Comparison of ENCODE assay signal across 13 cellular contexts in genomic region chr7:29977926-29978652, GRCh38. TPM values are rescaled to one million over a fixed set of nuclear protein-coding genes. Genes with fewer than 3 reads are reported as not detected.
DNase-seq lines count a peak whose midpoint lies in the region; ATAC-seq and TF ChIP-seq lines count a peak whose summit lies in the region.
"Had no signal": no experiment of that assay in that cellular context is flagged by ENCODE, and none has a peak within 500 bp of the region (broad histone marks: within the 10 kb centered on the region; RNA-seq: fewer than 3 reads in every experiment).

No MANE protein-coding gene starts in this region.

- H3K27ac Mint-ChIP-seq in activated CD4-positive, alpha-beta T cell treated with anti-CD3 and anti-CD28 coated beads for 36 hours: no peak overlapping the region
- H3K27ac Mint-ChIP-seq: activated naive CD4-positive, alpha-beta T cell treated with anti-CD3 and anti-CD28 coated beads, Interleukin-2, amount 10 ng/mL, durations not matched to agents 7 days and 5 days had no signal

- ATAC-seq in activated CD4-positive, alpha-beta T cell treated with anti-CD3 and anti-CD28 coated beads for 36 hours: peak; percentile 47
- no peak for ATAC-seq in right cardiac atrium
- ATAC-seq: naive thymus-derived CD4-positive, alpha-beta T cell; upper lobe of right lung had no signal

- H3K9me3 ChIP-seq in thymus (ENCODE audit: control insufficient read depth) (no peaks in the 10 kb centered on the region), right cardiac atrium (ENCODE audit: control insufficient read depth, low read length) (no peaks in the 10 kb centered on the region)
- H3K9me3 ChIP-seq: upper lobe of right lung had no signal

- H3K27me3 ChIP-seq in thymus (ENCODE audit: control insufficient read depth, insufficient read depth) (no peaks in the 10 kb centered on the region), right cardiac atrium (ENCODE audit: control insufficient read depth, insufficient read depth) (no peaks in the 10 kb centered on the region)
- H3K27me3 ChIP-seq: upper lobe of right lung had no signal

- no peak overlapping the region for H3K4me3 ChIP-seq in thymus (ENCODE audit: low read length)
- no peak overlapping the region for H3K4me3 ChIP-seq in right cardiac atrium (ENCODE audit: low read length)
- H3K4me3 ChIP-seq: upper lobe of right lung had no signal

- intact Hi-C loops in activated CD4-positive, alpha-beta T cell treated with anti-CD3 and anti-CD28 coated beads for 36 hours (cut with DNase I, micrococcal nuclease): no loop called here
- intact Hi-C loops in right cardiac atrium (cut with DNase I): no loop called here

- no peaks in the 10 kb centered on the region for H3K9me3 Mint-ChIP-seq in activated CD4-positive, alpha-beta T cell treated with anti-CD3 and anti-CD28 coated beads for 36 hours (ENCODE audit: low read depth)
- H3K9me3 Mint-ChIP-seq: activated naive CD4-positive, alpha-beta T cell treated with anti-CD3 and anti-CD28 coated beads, Interleukin-2, amount 10 ng/mL, durations not matched to agents 7 days and 5 days; naive thymus-derived CD4-positive, alpha-beta T cell had no signal

- no peaks in the 10 kb centered on the region for H3K36me3 Mint-ChIP-seq in activated CD4-positive, alpha-beta T cell treated with anti-CD3 and anti-CD28 coated beads for 36 hours (ENCODE audit: low read depth)
- H3K36me3 Mint-ChIP-seq: activated naive CD4-positive, alpha-beta T cell treated with anti-CD3 and anti-CD28 coated beads, Interleukin-2, amount 10 ng/mL, durations not matched to agents 7 days and 5 days; naive thymus-derived CD4-positive, alpha-beta T cell had no signal

- H3K4me3 Mint-ChIP-seq in activated CD4-positive, alpha-beta T cell treated with anti-CD3 and anti-CD28 coated beads for 36 hours: no peak overlapping the region
- H3K4me3 Mint-ChIP-seq: activated naive CD4-positive, alpha-beta T cell treated with anti-CD3 and anti-CD28 coated beads, Interleukin-2, amount 10 ng/mL, durations not matched to agents 7 days and 5 days; naive thymus-derived CD4-positive, alpha-beta T cell had no signal

- H3K4me1 ChIP-seq in thymus (ENCODE audit: control insufficient read depth, insufficient read depth, low read length) (peaks cover 18% of the 10 kb centered on the region), right cardiac atrium (ENCODE audit: control insufficient read depth, insufficient read depth, low read length) (no peaks in the 10 kb centered on the region)
- H3K4me1 ChIP-seq: upper lobe of right lung had no signal

- TF ChIP-seq POLR2A in erythroblast (IDR thresholded peaks at IDR 0.05; ENCODE audit: low read length): no peak

- H3K27ac ChIP-seq in thymus (ENCODE audit: low read depth) (peak overlapping the region; percentile 49), right cardiac atrium (ENCODE audit: low read length) (no peak overlapping the region)
- H3K27ac ChIP-seq: upper lobe of right lung had no signal

- H3K36me3 ChIP-seq in thymus (ENCODE audit: control insufficient read depth, insufficient read depth): no peaks in the 10 kb centered on the region
- H3K36me3 ChIP-seq: upper lobe of right lung had no signal

- CTCF ChIA-PET in activated CD4-positive, alpha-beta T cell treated with anti-CD3 and anti-CD28 coated beads for 36 hours (lab: Charles Lee): interaction anchor here (0.7 to 1.4 kb wide), 3 partner anchors 14 to 83 kb away, joined by 3 to 7 read pairs (median 3); no protein-coding TSS in a partner anchor

- peaks cover 3% of the 10 kb centered on the region for H3K27me3 Mint-ChIP-seq in activated CD4-positive, alpha-beta T cell treated with anti-CD3 and anti-CD28 coated beads for 36 hours

- DNase-seq in activated CD4-positive, alpha-beta T cell treated with anti-CD3 and anti-CD28 coated beads for 36 hours: peak; percentile 25
- no peak for DNase-seq in activated CD4-positive, alpha-beta T cell treated with anti-CD3 and anti-CD28 coated beads for 1 hour
- DNase-seq in NCI-H69 (lab: John Stamatoyannopoulos, UW) (peak; percentile 52), erythroblast (lab: John Stamatoyannopoulos, UW) (peak; percentile 7 to 13), NCI-H1930 (lab: John Stamatoyannopoulos, UW) (no peak), right cardiac atrium (no peak), AG08395 (ENCODE audit: low spot score) (no peak)
- DNase-seq: activated naive CD4-positive, alpha-beta T cell treated with anti-CD3 and anti-CD28 coated beads, Interleukin-2, amount 10 ng/mL, durations not matched to agents 7 days and 5 days; DMS79; naive thymus-derived CD4-positive, alpha-beta T cell; NCI-H1694 treated with DMSO at 0.1 percent for 48 hours; upper lobe of right lung had no signal

- POLR2A ChIA-PET in activated CD4-positive, alpha-beta T cell treated with anti-CD3 and anti-CD28 coated beads for 36 hours (lab: Charles Lee): no interaction called here

- H3K4me1 Mint-ChIP-seq in activated CD4-positive, alpha-beta T cell treated with anti-CD3 and anti-CD28 coated beads for 36 hours: no peaks in the 10 kb centered on the region
- H3K4me1 Mint-ChIP-seq: activated naive CD4-positive, alpha-beta T cell treated with anti-CD3 and anti-CD28 coated beads, Interleukin-2, amount 10 ng/mL, durations not matched to agents 7 days and 5 days had no signal

- 52% methylated on average over 8 of the region's 8 CpGs for WGBS in thymus
- WGBS in right cardiac atrium: 89% methylated on average over 8 of the region's 8 CpGs

RNA-seq across cellular contexts. Expression of gene SCRN1, which starts 11.5 kb away (rescaled TPM):
- total RNA-seq in activated CD4-positive, alpha-beta T cell treated with anti-CD3 and anti-CD28 coated beads for 36 hours: 1 to 10 TPM; 3.8 to 4.4 TPM
- 11.6 TPM for polyA plus RNA-seq in thymus
- total RNA-seq in right cardiac atrium: 10 to 100 TPM; 28.7 to 30.9 (median 29.4) TPM
- 10.1 TPM for polyA plus RNA-seq in right cardiac atrium

RNA-seq across cellular contexts. Expression of gene FKBP14, which starts 48.4 kb away (rescaled TPM):
- total RNA-seq in activated CD4-positive, alpha-beta T cell treated with anti-CD3 and anti-CD28 coated beads for 36 hours: 1 to 10 TPM; 7.2 to 8.3 TPM
- polyA plus RNA-seq in thymus: 2.6 TPM
- total RNA-seq in right cardiac atrium: 10 to 100 TPM; 11.8 to 23.6 (median 13.8) TPM
- 3.8 TPM for polyA plus RNA-seq in right cardiac atrium

RNA-seq across cellular contexts. Expression of gene PLEKHA8, which starts 50.1 kb away (rescaled TPM):
- total RNA-seq in activated CD4-positive, alpha-beta T cell treated with anti-CD3 and anti-CD28 coated beads for 36 hours: 10 to 100 TPM in 1 of 2 experiments, 1 to 10 TPM in 1; 9.0 to 11.1 TPM
- polyA plus RNA-seq in thymus (3.9 TPM), right cardiac atrium (1.7 TPM)
- 1 to 10 TPM; 3.8 to 5.6 (median 4.6) TPM for total RNA-seq in right cardiac atrium

Comparison
In these comparisons a context has a peak if more than half of its experiments do, and no peak if none do; other contexts are left out.
1. DNase-seq: peak in activated CD4-positive, alpha-beta T cell treated with anti-CD3 and anti-CD28 coated beads for 36 hours (single experiment), NCI-H69 (single experiment) and erythroblast (2 of 2); none in activated CD4-positive, alpha-beta T cell treated with anti-CD3 and anti-CD28 coated beads for 1 hour (single experiment), NCI-H1930 (0 of 2), right cardiac atrium (0 of 3) and AG08395 (single experiment).
2. RNA of gene SCRN1, which starts 11.5 kb away (total RNA-seq): 28.7 to 30.9 TPM in right cardiac atrium; 3.8 to 4.4 TPM in activated CD4-positive, alpha-beta T cell treated with anti-CD3 and anti-CD28 coated beads for 36 hours; every median in the first group is over 4 times any median in the second.